In the genomic region with DNA sequence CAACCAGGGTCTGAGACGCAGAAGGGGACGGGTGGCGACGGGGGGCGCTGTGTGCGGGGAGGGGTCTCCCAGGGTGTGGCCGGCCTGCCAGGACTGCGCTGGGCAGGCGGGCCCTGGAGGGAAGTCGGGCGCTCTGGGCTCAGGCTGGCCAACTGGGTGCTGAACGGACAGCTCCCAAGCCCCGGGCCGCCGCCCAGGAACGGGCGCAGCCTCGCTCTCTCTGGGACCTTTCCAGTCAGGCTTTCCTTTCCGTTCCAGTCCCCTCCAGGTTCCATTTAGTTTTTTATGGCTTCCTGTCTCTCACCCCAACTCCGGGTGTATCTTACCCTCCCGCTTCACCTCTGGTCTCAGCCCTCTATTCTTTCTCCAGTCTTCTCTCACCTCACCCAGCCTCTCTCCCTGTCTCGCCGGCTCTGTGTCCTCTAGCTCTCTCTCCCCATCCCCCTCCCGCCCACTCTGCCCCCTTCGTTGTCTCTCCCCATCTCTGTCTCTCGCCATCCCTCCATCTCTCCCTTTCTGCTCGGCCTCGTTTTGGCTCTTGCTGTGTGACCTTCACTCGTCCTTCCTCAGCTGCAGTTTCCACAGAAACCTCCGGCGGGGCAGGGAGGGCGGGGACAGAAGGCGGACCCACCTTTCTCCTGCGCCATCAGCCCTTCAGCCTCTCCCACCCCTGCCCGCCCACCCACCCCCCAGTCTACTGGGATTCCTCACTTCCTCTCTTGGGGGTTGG, we compare ENCODE assay signal across 1 cellular context.
A peak's percentile ranks its signal among the peaks of the same experiment; 100 is the strongest.
TF ChIP-seq lines count a peak whose summit lies in the region.

No MANE protein-coding gene starts in this region.

TF ChIP-seq in WTC11, 78 proteins besides CTCF, POLR2A, EP300 and RAD21 (continued from another document):
- TF ChIP-seq USF2 (CRISPR knock-in tag; IDR thresholded peaks at IDR 0.05): no peak
- no peak for TF ChIP-seq ELF4 (CRISPR knock-in tag; IDR thresholded peaks at IDR 0.05; ENCODE audit: low read depth)
- no peak for TF ChIP-seq ZNF425 (CRISPR knock-in tag; conservative IDR thresholded peaks at IDR 0.05)
- TF ChIP-seq CREB1 (CRISPR knock-in tag; IDR thresholded peaks at IDR 0.05): no peak
- no peak for TF ChIP-seq ZSCAN18 (CRISPR knock-in tag; IDR thresholded peaks at IDR 0.05)
- no peak for TF ChIP-seq TEAD4 (CRISPR knock-in tag; IDR thresholded peaks at IDR 0.05)
- TF ChIP-seq, protein P1, sequence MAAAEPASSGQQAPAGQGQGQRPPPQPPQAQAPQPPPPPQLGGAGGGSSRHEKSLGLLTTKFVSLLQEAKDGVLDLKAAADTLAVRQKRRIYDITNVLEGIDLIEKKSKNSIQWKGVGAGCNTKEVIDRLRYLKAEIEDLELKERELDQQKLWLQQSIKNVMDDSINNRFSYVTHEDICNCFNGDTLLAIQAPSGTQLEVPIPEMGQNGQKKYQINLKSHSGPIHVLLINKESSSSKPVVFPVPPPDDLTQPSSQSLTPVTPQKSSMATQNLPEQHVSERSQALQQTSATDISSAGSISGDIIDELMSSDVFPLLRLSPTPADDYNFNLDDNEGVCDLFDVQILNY (CRISPR knock-in tag; IDR thresholded peaks at IDR 0.05): no peak
- TF ChIP-seq, protein P2, sequence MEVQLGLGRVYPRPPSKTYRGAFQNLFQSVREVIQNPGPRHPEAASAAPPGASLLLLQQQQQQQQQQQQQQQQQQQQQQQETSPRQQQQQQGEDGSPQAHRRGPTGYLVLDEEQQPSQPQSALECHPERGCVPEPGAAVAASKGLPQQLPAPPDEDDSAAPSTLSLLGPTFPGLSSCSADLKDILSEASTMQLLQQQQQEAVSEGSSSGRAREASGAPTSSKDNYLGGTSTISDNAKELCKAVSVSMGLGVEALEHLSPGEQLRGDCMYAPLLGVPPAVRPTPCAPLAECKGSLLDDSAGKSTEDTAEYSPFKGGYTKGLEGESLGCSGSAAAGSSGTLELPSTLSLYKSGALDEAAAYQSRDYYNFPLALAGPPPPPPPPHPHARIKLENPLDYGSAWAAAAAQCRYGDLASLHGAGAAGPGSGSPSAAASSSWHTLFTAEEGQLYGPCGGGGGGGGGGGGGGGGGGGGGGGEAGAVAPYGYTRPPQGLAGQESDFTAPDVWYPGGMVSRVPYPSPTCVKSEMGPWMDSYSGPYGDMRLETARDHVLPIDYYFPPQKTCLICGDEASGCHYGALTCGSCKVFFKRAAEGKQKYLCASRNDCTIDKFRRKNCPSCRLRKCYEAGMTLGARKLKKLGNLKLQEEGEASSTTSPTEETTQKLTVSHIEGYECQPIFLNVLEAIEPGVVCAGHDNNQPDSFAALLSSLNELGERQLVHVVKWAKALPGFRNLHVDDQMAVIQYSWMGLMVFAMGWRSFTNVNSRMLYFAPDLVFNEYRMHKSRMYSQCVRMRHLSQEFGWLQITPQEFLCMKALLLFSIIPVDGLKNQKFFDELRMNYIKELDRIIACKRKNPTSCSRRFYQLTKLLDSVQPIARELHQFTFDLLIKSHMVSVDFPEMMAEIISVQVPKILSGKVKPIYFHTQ (CRISPR knock-in tag; IDR thresholded peaks at IDR 0.05): no peak
- TF ChIP-seq SMAD3 (CRISPR knock-in tag; IDR thresholded peaks at IDR 0.05; ENCODE audit: borderline replicate concordance): no peak
- TF ChIP-seq, protein P3, sequence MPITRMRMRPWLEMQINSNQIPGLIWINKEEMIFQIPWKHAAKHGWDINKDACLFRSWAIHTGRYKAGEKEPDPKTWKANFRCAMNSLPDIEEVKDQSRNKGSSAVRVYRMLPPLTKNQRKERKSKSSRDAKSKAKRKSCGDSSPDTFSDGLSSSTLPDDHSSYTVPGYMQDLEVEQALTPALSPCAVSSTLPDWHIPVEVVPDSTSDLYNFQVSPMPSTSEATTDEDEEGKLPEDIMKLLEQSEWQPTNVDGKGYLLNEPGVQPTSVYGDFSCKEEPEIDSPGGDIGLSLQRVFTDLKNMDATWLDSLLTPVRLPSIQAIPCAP (CRISPR knock-in tag; IDR thresholded peaks at IDR 0.05): no peak
- no peak for TF ChIP-seq TP53 (CRISPR knock-in tag; IDR thresholded peaks at IDR 0.05)
- TF ChIP-seq NFYB (CRISPR knock-in tag; conservative IDR thresholded peaks at IDR 0.05; ENCODE audit: low read depth): no peak
- TF ChIP-seq HMGXB4 (CRISPR knock-in tag; IDR thresholded peaks at IDR 0.05): no peak
- TF ChIP-seq ZNF138 (CRISPR knock-in tag; conservative IDR thresholded peaks at IDR 0.05): no peak
- TF ChIP-seq TCF7 (CRISPR knock-in tag; IDR thresholded peaks at IDR 0.05; ENCODE audit: low read depth): no peak
- no peak for TF ChIP-seq PRRX2 (CRISPR knock-in tag; IDR thresholded peaks at IDR 0.05)
- TF ChIP-seq SMAD4 (CRISPR knock-in tag; IDR thresholded peaks at IDR 0.05): 0 out of 2 replicates have a peak, but pooled peaks have one; percentile 59
- no peak for TF ChIP-seq ZNF512 (CRISPR knock-in tag; IDR thresholded peaks at IDR 0.05; ENCODE audit: borderline replicate concordance)
- no peak for TF ChIP-seq NFE2L1 (CRISPR knock-in tag; IDR thresholded peaks at IDR 0.05)
- TF ChIP-seq JAZF1 (CRISPR knock-in tag; IDR thresholded peaks at IDR 0.05): no peak
- TF ChIP-seq OVOL2 (CRISPR knock-in tag; IDR thresholded peaks at IDR 0.05; ENCODE audit: borderline replicate concordance): no peak
- TF ChIP-seq RORB (CRISPR knock-in tag; IDR thresholded peaks at IDR 0.05): no peak
- 0 out of 2 replicates have a peak, but pooled peaks have one; percentile 40 for TF ChIP-seq FOXP4 (CRISPR knock-in tag; IDR thresholded peaks at IDR 0.05)
- no peak for TF ChIP-seq MXD4 (CRISPR knock-in tag; IDR thresholded peaks at IDR 0.05; ENCODE audit: borderline replicate concordance)
- TF ChIP-seq NR3C1 (CRISPR knock-in tag; conservative IDR thresholded peaks at IDR 0.05; ENCODE audit: low read depth): no peak
- TF ChIP-seq, protein P4, sequence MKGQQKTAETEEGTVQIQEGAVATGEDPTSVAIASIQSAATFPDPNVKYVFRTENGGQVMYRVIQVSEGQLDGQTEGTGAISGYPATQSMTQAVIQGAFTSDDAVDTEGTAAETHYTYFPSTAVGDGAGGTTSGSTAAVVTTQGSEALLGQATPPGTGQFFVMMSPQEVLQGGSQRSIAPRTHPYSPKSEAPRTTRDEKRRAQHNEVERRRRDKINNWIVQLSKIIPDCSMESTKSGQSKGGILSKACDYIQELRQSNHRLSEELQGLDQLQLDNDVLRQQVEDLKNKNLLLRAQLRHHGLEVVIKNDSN (CRISPR knock-in tag; IDR thresholded peaks at IDR 0.05): peak; percentile 44; the same call in 1 of the 2 replicates
- TF ChIP-seq, protein P5, sequence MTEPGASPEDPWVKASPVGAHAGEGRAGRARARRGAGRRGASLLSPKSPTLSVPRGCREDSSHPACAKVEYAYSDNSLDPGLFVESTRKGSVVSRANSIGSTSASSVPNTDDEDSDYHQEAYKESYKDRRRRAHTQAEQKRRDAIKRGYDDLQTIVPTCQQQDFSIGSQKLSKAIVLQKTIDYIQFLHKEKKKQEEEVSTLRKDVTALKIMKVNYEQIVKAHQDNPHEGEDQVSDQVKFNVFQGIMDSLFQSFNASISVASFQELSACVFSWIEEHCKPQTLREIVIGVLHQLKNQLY (CRISPR knock-in tag; IDR thresholded peaks at IDR 0.05): no peak
- no peak for TF ChIP-seq AFF4 (CRISPR knock-in tag; IDR thresholded peaks at IDR 0.05; ENCODE audit: borderline replicate concordance)
- TF ChIP-seq MYBL2 (CRISPR knock-in tag; IDR thresholded peaks at IDR 0.05): 0 out of 2 replicates have a peak, but pooled peaks have one; percentile 35
- TF ChIP-seq ZNF396 (CRISPR knock-in tag; IDR thresholded peaks at IDR 0.05; ENCODE audit: borderline replicate concordance): no peak
- TF ChIP-seq TEAD1 (CRISPR knock-in tag; IDR thresholded peaks at IDR 0.05): 0 out of 2 replicates have a peak, but pooled peaks have one; percentile 25
- no peak for TF ChIP-seq FOXJ3 (CRISPR knock-in tag; IDR thresholded peaks at IDR 0.05; ENCODE audit: borderline replicate concordance)
